Comparison of ENCODE assay signal across 15 cellular contexts in the genomic region with DNA sequence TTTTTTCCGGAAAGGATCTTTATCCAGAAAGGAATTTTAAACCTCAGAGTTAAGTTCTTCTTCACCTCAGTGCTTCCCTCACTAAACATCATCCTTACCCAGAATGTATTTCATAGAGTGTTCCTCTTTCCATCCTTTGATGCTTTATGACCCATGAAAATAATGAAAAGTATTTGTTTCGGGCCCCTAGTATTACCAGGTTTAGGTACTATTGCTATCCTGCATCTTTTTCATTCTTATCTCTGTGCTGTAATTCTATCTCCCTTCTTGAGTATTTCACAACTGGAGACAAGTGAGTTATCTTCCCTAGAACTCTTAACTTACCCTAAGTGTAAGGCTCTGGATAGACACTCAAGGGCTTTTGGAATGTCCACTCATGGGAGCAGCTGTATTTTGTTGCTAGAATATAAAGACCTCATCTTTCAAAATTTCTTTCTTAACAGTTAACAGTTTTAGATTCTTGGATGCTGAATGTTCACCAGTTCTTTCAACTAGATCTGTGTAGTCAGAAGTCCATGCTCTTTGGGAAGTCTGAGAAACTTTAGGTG. TPM values are rescaled to one million over a fixed set of nuclear protein-coding genes. Genes with fewer than 3 reads are reported as not detected.
DNase-seq lines count a peak whose midpoint lies in the region; ATAC-seq, FAIRE-seq and TF ChIP-seq lines count a peak whose summit lies in the region.
"Had no signal": no experiment of that assay in that cellular context is flagged by ENCODE, and none has a peak within 500 bp of the region (broad histone marks: within the 10 kb centered on the region; RNA-seq: fewer than 3 reads in every experiment).

No MANE protein-coding gene starts in this region.

- no peaks in the 10 kb centered on the region for H3K9me3 ChIP-seq in A549
- H3K9me3 ChIP-seq in adipocyte (ENCODE audit: control insufficient read depth, low read length) = no peaks in the 10 kb centered on the region
- H3K9me3 ChIP-seq: heart right ventricle, ovary had no signal

- no peaks in the 10 kb centered on the region for H3K27me3 ChIP-seq in HL-60 (ENCODE audit: insufficient read depth, poor library complexity, severe bottlenecking)
- H3K27me3 ChIP-seq in adipocyte (replicated peaks; ENCODE audit: control insufficient read depth, insufficient read depth, low read length) = no peaks in the 10 kb centered on the region
- H3K27me3 ChIP-seq: heart right ventricle, ovary had no signal

- TF ChIP-seq CTCF in A549 (IDR thresholded peaks at IDR 0.05) (no peak), HL-60 (IDR thresholded peaks at IDR 0.05; ENCODE audit: insufficient read depth, low read length) (no peak)

- no peak for FAIRE-seq in A549 (lab: Jason Lieb, UNC)
- FAIRE-seq: bronchial epithelial cell, urothelium cell line had no signal

- ATAC-seq in A549 = peak; percentile 6 to 17; a peak in 4 of 6 replicates
- no peak for ATAC-seq in GM21619 (IDR thresholded peaks at IDR 0.05; ENCODE audit: unreplicated experiment)
- ATAC-seq in GM18502 (IDR thresholded peaks at IDR 0.05; ENCODE audit: poor library complexity, unreplicated experiment) = no peak

- H3K4me3 ChIP-seq in A549 (no peak overlapping the region), HL-60 (replicated peaks; ENCODE audit: insufficient read depth, low read length) (no peak overlapping the region), adipocyte (ENCODE audit: low read length) (peak overlapping the region; percentile 38)
- H3K4me3 ChIP-seq: heart right ventricle, ovary had no signal

- no peak for TF ChIP-seq POLR2A in A549 (IDR thresholded peaks at IDR 0.05; ENCODE audit: low read length)

- POLR2A ChIA-PET in A549 (lab: Yijun Ruan, JAX) = no interaction called here

- no peak for TF ChIP-seq RAD21 in A549 (conservative IDR thresholded peaks at IDR 0.05 in 1 of 2, IDR thresholded peaks at IDR 0.05 in 1 of 2)

- CTCF ChIA-PET in A549 (lab: Yijun Ruan, JAX) = no interaction called here

- no peak for DNase-seq in A549 (ENCODE audit: low read depth in 1 of 2, low spot score in 1 of 2)
- no peak for DNase-seq in HL-60 (ENCODE audit: low read depth in 1 of 2, low spot score in 1 of 2)
- DNase-seq in adipocyte (ENCODE audit: low read depth) = peak; percentile 45
- DNase-seq in iris pigment epithelial cell (ENCODE audit: low read depth) = peak; percentile 54
- no peak for DNase-seq in NCI-H748 (lab: John Stamatoyannopoulos, UW; ENCODE audit: unreplicated experiment)
- no peak for DNase-seq in HUDEP-2 (lab: John Stamatoyannopoulos, UW; ENCODE audit: unreplicated experiment in 76 of 76)
- DNase-seq: activated CD4-positive, alpha-beta T cell treated with anti-CD3 and anti-CD28 coated beads for 48 hours; activated effector memory CD4-positive, alpha-beta T cell treated with Interleukin-2 at 50 U/mL for 16 hours; DMS79; ovary had no signal

- H3K36me3 ChIP-seq in adipocyte (ENCODE audit: control insufficient read depth, insufficient read depth, low read length, severe bottlenecking) = no peaks in the 10 kb centered on the region
- H3K36me3 ChIP-seq: heart right ventricle, ovary had no signal

- peak overlapping the region; percentile 13 for H3K9ac ChIP-seq in adipocyte (ENCODE audit: low read length)

- H3K4me2 ChIP-seq in A549 = peak overlapping the region; percentile 75

- WGBS in A549 (ENCODE audit: missing lambda C conversion rate) = 86% methylated on average over 2 of the region's 2 CpGs

- H3K27ac ChIP-seq in A549 (peak overlapping the region; percentile 76 to 81), HL-60 (replicated peaks) (peak overlapping the region; percentile 56)
- H3K27ac ChIP-seq: ovary had no signal

- peaks cover 78% of the 10 kb centered on the region for H3K4me1 ChIP-seq in A549
- peaks cover 38% of the 10 kb centered on the region for H3K4me1 ChIP-seq in adipocyte (ENCODE audit: control insufficient read depth, insufficient read depth, low read length)

- no peak for TF ChIP-seq EP300 in A549 (IDR thresholded peaks at IDR 0.05)

TF ChIP-seq in A549, 52 proteins besides CTCF, POLR2A, EP300 and RAD21:
- TF ChIP-seq FOSL2 (IDR thresholded peaks at IDR 0.05) (no peak), FOSL2 (CRISPR knock-in tag; IDR thresholded peaks at IDR 0.05) (no peak), NPAS2 (CRISPR knock-in tag; IDR thresholded peaks at IDR 0.05; ENCODE audit: borderline replicate concordance) (no peak), RNF2 (IDR thresholded peaks at IDR 0.05; ENCODE audit: borderline replicate concordance, low read depth) (no peak), SREBF2 (IDR thresholded peaks at IDR 0.05) (no peak), RFX5 (IDR thresholded peaks at IDR 0.05) (no peak), ZNF302 (CRISPR knock-in tag; IDR thresholded peaks at IDR 0.05) (no peak), HOXA7 (CRISPR knock-in tag; IDR thresholded peaks at IDR 0.05) (no peak), ESRRA (IDR thresholded peaks at IDR 0.05; ENCODE audit: borderline replicate concordance, low read length) (no peak), RARB (CRISPR knock-in tag; IDR thresholded peaks at IDR 0.05) (no peak), MAZ (IDR thresholded peaks at IDR 0.05; ENCODE audit: borderline replicate concordance, low read depth, low read length) (no peak), MYC (IDR thresholded peaks at IDR 0.05; ENCODE audit: borderline replicate concordance, low read length) (no peak), CHD4 (IDR thresholded peaks at IDR 0.05; ENCODE audit: borderline replicate concordance) (no peak)
- TF ChIP-seq, protein P1, sequence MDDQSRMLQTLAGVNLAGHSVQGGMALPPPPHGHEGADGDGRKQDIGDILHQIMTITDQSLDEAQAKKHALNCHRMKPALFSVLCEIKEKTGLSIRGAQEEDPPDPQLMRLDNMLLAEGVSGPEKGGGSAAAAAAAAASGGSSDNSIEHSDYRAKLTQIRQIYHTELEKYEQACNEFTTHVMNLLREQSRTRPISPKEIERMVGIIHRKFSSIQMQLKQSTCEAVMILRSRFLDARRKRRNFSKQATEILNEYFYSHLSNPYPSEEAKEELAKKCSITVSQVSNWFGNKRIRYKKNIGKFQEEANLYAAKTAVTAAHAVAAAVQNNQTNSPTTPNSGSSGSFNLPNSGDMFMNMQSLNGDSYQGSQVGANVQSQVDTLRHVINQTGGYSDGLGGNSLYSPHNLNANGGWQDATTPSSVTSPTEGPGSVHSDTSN (IDR thresholded peaks at IDR 0.05) = no peak
TF ChIP-seq in A549: peak in this region for 0.

RNA-seq across cellular contexts. Expression of gene UCK2, which starts 26.2 kb away (rescaled TPM):
- polyA plus RNA-seq in A549 (2011; rRNA removed) (98.9 and 123 TPM in 2 replicates), A549 (2017; fragmentation: RNase III; extraction: RNeasy Plus Mini Kit Qiagen cat#74134 plus additional on column Dnase treatment) (72.4 to 76.5 TPM (median 74.8 TPM) in 3 replicates)
- 165 and 172 TPM in 2 replicates for polyA plus RNA-seq in A549 (2012; cell fraction: cytosol; rRNA removed)
- polyA plus RNA-seq in A549 (2012; cell fraction: nucleus; rRNA removed) = 112 and 121 TPM in 2 replicates
- 172 and 179 TPM in 2 replicates for polyA minus RNA-seq in A549 (2011; rRNA and poly(A)+ RNA removed)

Comparison
In these comparisons a context has a peak if more than half of its experiments do, and no peak if none do; other contexts are left out.
1. ATAC-seq: peak in A549 (2 of 2); none in GM21619 (single experiment) and GM18502 (single experiment).
2. DNase-seq: peak in adipocyte (single experiment) and iris pigment epithelial cell (single experiment); none in A549 (0 of 2), HL-60 (0 of 2), NCI-H748 (single experiment) and HUDEP-2 (0 of 76).